Comparison of ENCODE assay signal across 25 cellular contexts in genomic region chr20:59173938-59174496, GRCh38. TPM values are rescaled to one million over a fixed set of nuclear protein-coding genes. Genes with fewer than 3 reads are reported as not detected.
A peak's percentile ranks its signal among the peaks of the same experiment; 100 is the strongest.
DNase-seq lines count a peak whose midpoint lies in the region; ATAC-seq and TF ChIP-seq lines count a peak whose summit lies in the region.
"Had no signal": no experiment of that assay in that cellular context is flagged by ENCODE, and none has a peak within 500 bp of the region (broad histone marks: within the 10 kb centered on the region; RNA-seq: fewer than 3 reads in every experiment).

No MANE protein-coding gene starts in this region.

- no peak for ATAC-seq in activated CD4-positive, alpha-beta T cell treated with anti-CD3 and anti-CD28 coated beads for 36 hours
- no peak for ATAC-seq in CD8-positive, alpha-beta T cell
- ATAC-seq in T-helper 17 cell = no peak
- ATAC-seq: left ventricle myocardium superior, Panc1 had no signal

- peaks cover 3% of the 10 kb centered on the region for H3K9me3 Mint-ChIP-seq in activated CD4-positive, alpha-beta T cell treated with anti-CD3 and anti-CD28 coated beads for 36 hours (ENCODE audit: low read depth)
- H3K9me3 Mint-ChIP-seq in CD8-positive, alpha-beta T cell = peaks cover 3% of the 10 kb centered on the region
- H3K9me3 Mint-ChIP-seq: stimulated activated naive CD8-positive, alpha-beta T cell treated with anti-CD3 and anti-CD28 coated beads, Interleukin-15, Interleukin-2, amounts not matched to agents 100 ng/mL and 50 ng/mL, for 24 hours had no signal

- H3K9me3 ChIP-seq in CD8-positive, alpha-beta T cell (ENCODE audit: low read length) = no peaks in the 10 kb centered on the region
- H3K9me3 ChIP-seq in T-helper 17 cell (ENCODE audit: control insufficient read depth, low read length, poor library complexity, severe bottlenecking) (no peaks in the 10 kb centered on the region), transverse colon (no peaks in the 10 kb centered on the region)
- H3K9me3 ChIP-seq: thyroid gland had no signal

- H3K27me3 ChIP-seq in CD8-positive, alpha-beta T cell (ENCODE audit: insufficient read depth, low read length) = no peaks in the 10 kb centered on the region
- H3K27me3 ChIP-seq in transverse colon = no peaks in the 10 kb centered on the region
- H3K27me3 ChIP-seq: thyroid gland had no signal

- peaks cover 8% of the 10 kb centered on the region for H3K36me3 ChIP-seq in CD8-positive, alpha-beta T cell (ENCODE audit: insufficient read depth, low read length)
- no peaks in the 10 kb centered on the region for H3K36me3 ChIP-seq in transverse colon
- H3K36me3 ChIP-seq: thyroid gland had no signal

- in situ Hi-C loops in transverse colon (cut with MboI; ENCODE audit: low pct_ligation_motif_present in 1 of 4, low pct_unique_long_range_greater_than_20kb in 1 of 4, low sequenced_read_pairs in 3 of 4) = no loop called here

- no peak for TF ChIP-seq CTCF in CD8-positive, alpha-beta T cell (IDR thresholded peaks at IDR 0.05)
- TF ChIP-seq CTCF in transverse colon (IDR thresholded peaks at IDR 0.05) = no peak

- TF ChIP-seq POLR2A in transverse colon (IDR thresholded peaks at IDR 0.05) = no peak

- H3K4me1 ChIP-seq in CD8-positive, alpha-beta T cell (ENCODE audit: insufficient read depth, low read length) = peaks cover 81% of the 10 kb centered on the region
- H3K4me1 ChIP-seq in transverse colon = peaks cover 5 to 35% (median 18%) of the 10 kb centered on the region in 4 donors
- H3K4me1 ChIP-seq: thyroid gland had no signal

- no peak overlapping the region for H3K4me3 Mint-ChIP-seq in activated CD4-positive, alpha-beta T cell treated with anti-CD3 and anti-CD28 coated beads for 36 hours
- H3K4me3 Mint-ChIP-seq in CD8-positive, alpha-beta T cell = no peak overlapping the region
- H3K4me3 Mint-ChIP-seq in T-helper 17 cell = no peak overlapping the region
- H3K4me3 Mint-ChIP-seq: CD14-positive monocyte; stimulated activated naive CD8-positive, alpha-beta T cell treated with anti-CD3 and anti-CD28 coated beads, Interleukin-15, Interleukin-2, amounts not matched to agents 100 ng/mL and 50 ng/mL, for 24 hours had no signal

- POLR2A ChIA-PET in activated CD4-positive, alpha-beta T cell treated with anti-CD3 and anti-CD28 coated beads for 36 hours (lab: Charles Lee) = interaction anchor here (0.6 kb wide), 1 partner anchor 64 kb away, joined by 3 read pairs; no protein-coding TSS in a partner anchor
- POLR2A ChIA-PET in CD8-positive, alpha-beta T cell (lab: Charles Lee) = interaction anchor here (0.8 to 1.5 kb wide), 4 partner anchors 9 to 51 kb away, joined by 3 to 4 read pairs (median 3); partner anchors contain the start of gene ZNF831

- peaks cover 52% of the 10 kb centered on the region for H3K36me3 Mint-ChIP-seq in activated CD4-positive, alpha-beta T cell treated with anti-CD3 and anti-CD28 coated beads for 36 hours (ENCODE audit: low read depth)
- H3K36me3 Mint-ChIP-seq in CD8-positive, alpha-beta T cell = peaks cover 95% of the 10 kb centered on the region
- peaks cover 16% of the 10 kb centered on the region for H3K36me3 Mint-ChIP-seq in T-helper 17 cell (ENCODE audit: low read depth)
- H3K36me3 Mint-ChIP-seq: CD14-positive monocyte had no signal

- peaks cover 97% of the 10 kb centered on the region for H3K4me1 Mint-ChIP-seq in activated CD4-positive, alpha-beta T cell treated with anti-CD3 and anti-CD28 coated beads for 36 hours
- peaks cover 96% of the 10 kb centered on the region for H3K4me1 Mint-ChIP-seq in CD8-positive, alpha-beta T cell (ENCODE audit: low read depth)
- H3K4me1 Mint-ChIP-seq in T-helper 17 cell = peaks cover 76% of the 10 kb centered on the region
- H3K4me1 Mint-ChIP-seq: CD14-positive monocyte had no signal

- TF ChIP-seq EP300 in transverse colon (IDR thresholded peaks at IDR 0.05; ENCODE audit: low read depth) = no peak

- no peaks in the 10 kb centered on the region for H3K27me3 Mint-ChIP-seq in activated CD4-positive, alpha-beta T cell treated with anti-CD3 and anti-CD28 coated beads for 36 hours
- H3K27me3 Mint-ChIP-seq in CD8-positive, alpha-beta T cell (ENCODE audit: low read depth) = no peaks in the 10 kb centered on the region
- no peaks in the 10 kb centered on the region for H3K27me3 Mint-ChIP-seq in T-helper 17 cell
- H3K27me3 Mint-ChIP-seq: stimulated activated naive CD8-positive, alpha-beta T cell treated with anti-CD3 and anti-CD28 coated beads, Interleukin-15, Interleukin-2, amounts not matched to agents 100 ng/mL and 50 ng/mL, for 24 hours had no signal

- CTCF ChIA-PET in activated CD4-positive, alpha-beta T cell treated with anti-CD3 and anti-CD28 coated beads for 36 hours (lab: Charles Lee) = interaction anchor here (0.7 to 2.7 kb wide), 5 partner anchors 8 to 86 kb away, joined by 4 to 8 read pairs (median 6); partner anchors contain the start of gene ZNF831
- CTCF ChIA-PET in CD8-positive, alpha-beta T cell (lab: Charles Lee) = interaction anchor here (1.6 to 2.0 kb wide), 3 partner anchors 22 to 86 kb away, joined by 4 to 12 read pairs (median 11); no protein-coding TSS in a partner anchor

- H3K4me3 ChIP-seq in CD8-positive, alpha-beta T cell (ENCODE audit: low read depth, low read length) = no peak overlapping the region
- H3K4me3 ChIP-seq in transverse colon = no peak overlapping the region
- H3K4me3 ChIP-seq: dorsolateral prefrontal cortex, thyroid gland had no signal

- 83 to 100% methylated on average over 1 to 6 of the region's 7 CpGs for WGBS in transverse colon (ENCODE audit: low coverage in 1 of 2), 2 donors

- peak overlapping the region; percentile 72 for H3K27ac Mint-ChIP-seq in activated CD4-positive, alpha-beta T cell treated with anti-CD3 and anti-CD28 coated beads for 36 hours
- H3K27ac Mint-ChIP-seq in CD8-positive, alpha-beta T cell = peak overlapping the region; percentile 85
- H3K27ac Mint-ChIP-seq in T-helper 17 cell = peak overlapping the region; percentile 95
- H3K27ac Mint-ChIP-seq: CD14-positive monocyte had no signal

- peak overlapping the region; percentile 52 for H3K27ac ChIP-seq in CD8-positive, alpha-beta T cell (ENCODE audit: low read depth, low read length)
- H3K27ac ChIP-seq in transverse colon = no peak overlapping the region
- H3K27ac ChIP-seq: dorsolateral prefrontal cortex, HL-60, thyroid gland had no signal

- intact Hi-C loops in activated CD4-positive, alpha-beta T cell treated with anti-CD3 and anti-CD28 coated beads for 36 hours (cut with DNase I, micrococcal nuclease) = no loop called here
- intact Hi-C loops in CD8-positive, alpha-beta T cell (cut with DNase I, micrococcal nuclease) = loop anchor here in 1 of 2 experiments (2.0 kb wide), 1 partner anchor 15 kb away; no protein-coding TSS in a partner anchor
- intact Hi-C loops in transverse colon (cut with DNase I; ENCODE audit: low total_unique reads) = no loop called here

- DNase-seq in activated CD4-positive, alpha-beta T cell treated with anti-CD3 and anti-CD28 coated beads for 36 hours = no peak
- DNase-seq in activated CD4-positive, alpha-beta T cell treated with anti-CD3 and anti-CD28 coated beads, Interleukin-2, amount 50 U/mL, for 4 hours = no peak
- no peak for DNase-seq in CD8-positive, alpha-beta T cell
- DNase-seq in T-helper 17 cell = no peak
- peak; percentile 36 for DNase-seq in islet precursor cell
- DNase-seq in transverse colon = no peak
- no peak for DNase-seq in LoVo (ENCODE audit: low spot score)
- no peak for DNase-seq in NCI-H526 treated with DMSO at 0.1 percent for 48 hours (lab: John Stamatoyannopoulos, UW)
- DNase-seq: 8988T; dorsolateral prefrontal cortex; Karpas-422; left ventricle myocardium superior; NCI-H1694; NCI-H446 treated with DMSO at 0.1 percent for 48 hours; NK-92 treated with Interleukin-12 subunit alpha and Interleukin-12 subunit beta, amount 100 ng/mL, for 24 hours; occipital lobe; SIG-M5; thyroid gland had no signal

RNA-seq across cellular contexts. Expression of gene ZNF831, which starts 10.4 kb away (rescaled TPM):
- 1 to 10 TPM; 7.0 to 8.6 TPM for total RNA-seq in activated CD4-positive, alpha-beta T cell treated with anti-CD3 and anti-CD28 coated beads for 36 hours
- total RNA-seq in CD8-positive, alpha-beta T cell = 10 to 100 TPM; 15.3 to 16.3 TPM
- 10 to 100 TPM; 37.8 to 42.0 TPM for total RNA-seq in T-helper 17 cell
- total RNA-seq in transverse colon = 1 to 10 TPM in 2 of 4 donors, under 1 TPM in 2; 0.20 to 3.8 (median 2.3) TPM
- total RNA-seq: glomerular endothelial cell, myocyte, pulmonary artery endothelial cell had no signal
